ENCODE assay signal across 3 cellular contexts in genomic region chr12:108430926-108431325, GRCh38.
TF ChIP-seq lines count a peak whose summit lies in the region.

No MANE protein-coding gene starts in this region.

TF ChIP-seq in HepG2, 621 proteins besides CTCF, POLR2A, EP300 and RAD21:
- TF ChIP-seq ZNF629 (CRISPR knock-in tag; conservative IDR thresholded peaks at IDR 0.05) (peak; percentile 78), PHF8 (CRISPR knock-in tag; IDR thresholded peaks at IDR 0.05) (no peak), TP53 (CRISPR knock-in tag; conservative IDR thresholded peaks at IDR 0.05) (no peak), CENPBD1 (CRISPR knock-in tag; IDR thresholded peaks at IDR 0.05; ENCODE audit: borderline replicate concordance, low read depth) (no peak), TCF7 (IDR thresholded peaks at IDR 0.05; ENCODE audit: low read depth) (no peak)

TF ChIP-seq in K562, 482 proteins besides CTCF, POLR2A, EP300 and RAD21:
- TF ChIP-seq ADNP (tag; IDR thresholded peaks at IDR 0.05): peak; percentile 61; the same call in 1 of the 2 replicates
- no peak for TF ChIP-seq PKNOX1 (IDR thresholded peaks at IDR 0.05)
- no peak for TF ChIP-seq HSF4 (CRISPR knock-in tag; IDR thresholded peaks at IDR 0.05; ENCODE audit: borderline replicate concordance)
- peak; percentile 83 for TF ChIP-seq RBM25 (IDR thresholded peaks at IDR 0.05; ENCODE audit: low read depth, low read length, severe bottlenecking)
- no peak for TF ChIP-seq NR3C1 (CRISPR knock-in tag; IDR thresholded peaks at IDR 0.05)
- peak; percentile 78; the same call in 1 of the 2 replicates for TF ChIP-seq ESRRA (IDR thresholded peaks at IDR 0.05; ENCODE audit: borderline replicate concordance, low read depth)
- peak; percentile 38; the same call in 1 of the 2 replicates for TF ChIP-seq BCOR (IDR thresholded peaks at IDR 0.05)
- no peak for TF ChIP-seq POLR2G (IDR thresholded peaks at IDR 0.05; ENCODE audit: low read depth, low read length)
- TF ChIP-seq ZZZ3 (IDR thresholded peaks at IDR 0.05): no peak
- no peak for TF ChIP-seq CEBPG (CRISPR knock-in tag; IDR thresholded peaks at IDR 0.05)
- TF ChIP-seq CEBPG (tag; conservative IDR thresholded peaks at IDR 0.05 in 1 of 2, IDR thresholded peaks at IDR 0.05 in 1 of 2): no peak
- no peak for TF ChIP-seq ZNF274 (IDR thresholded peaks at IDR 0.05; ENCODE audit: borderline replicate concordance, low read depth, low read length)
- peak; percentile 23 to 42; a peak in 2 of 4 replicates for TF ChIP-seq KDM1A (IDR thresholded peaks at IDR 0.05)
- TF ChIP-seq POLR2AphosphoS5 (IDR thresholded peaks at IDR 0.05; ENCODE audit: control insufficient read depth, insufficient read depth, low read depth, low read length): no peak

TF ChIP-seq in H1, 55 proteins besides CTCF, POLR2A, EP300 and RAD21:
- TF ChIP-seq EGR1 (IDR thresholded peaks at IDR 0.05; ENCODE audit: borderline replicate concordance, low read depth, low read length) (no peak), GABPA (IDR thresholded peaks at IDR 0.05; ENCODE audit: borderline replicate concordance, insufficient read depth, low read length) (no peak), MAX (IDR thresholded peaks at IDR 0.05) (no peak), HDAC6 (IDR thresholded peaks at IDR 0.05; ENCODE audit: low read depth, low read length) (no peak), TCF12 (IDR thresholded peaks at IDR 0.05; ENCODE audit: low read depth, low read length) (no peak), RBBP5 (IDR thresholded peaks at IDR 0.05; ENCODE audit: borderline replicate concordance, low read depth, low read length) (no peak), EZH2 (IDR thresholded peaks at IDR 0.05; ENCODE audit: low read depth, low read length, severe bottlenecking) (no peak), POU5F1 (IDR thresholded peaks at IDR 0.05; ENCODE audit: low read depth, low read length) (no peak), USF2 (IDR thresholded peaks at IDR 0.05; ENCODE audit: low read length) (no peak), GTF2F1 (IDR thresholded peaks at IDR 0.05; ENCODE audit: borderline replicate concordance, low read depth, low read length) (no peak), PHF8 (conservative IDR thresholded peaks at IDR 0.05; ENCODE audit: low read depth, low read length) (no peak), CHD2 (IDR thresholded peaks at IDR 0.05; ENCODE audit: low read length) (no peak)
